In genomic region chr15:46456431-46456830, GRCh38 we compare ENCODE assay signal across 29 cellular contexts.
"Had no signal": no experiment of that assay in that cellular context is flagged by ENCODE, and none has a peak within 500 bp of the region (broad histone marks: within the 10 kb centered on the region; RNA-seq: fewer than 3 reads in every experiment).

No MANE protein-coding gene starts in this region.

- H3K36me3 Mint-ChIP-seq: immature natural killer cell; naive thymus-derived CD8-positive, alpha-beta T cell; stimulated activated effector memory CD8-positive, alpha-beta T cell treated with anti-CD3 and anti-CD28 coated beads, Interleukin-12 subunit alpha, Interleukin-12 subunit beta, amount 100 ng/mL, for 72 hours; type B pancreatic cell had no signal

- H3K27me3 Mint-ChIP-seq: dendritic cell treated with granulocyte-macrophage colony-stimulating factor and Interleukin-4, amounts not matched to agents 40 ng/mL and 50 ng/mL, for 4 days; naive thymus-derived CD8-positive, alpha-beta T cell; type B pancreatic cell had no signal

- H3K4me3 ChIP-seq: colonic mucosa, lower lobe of right lung, pancreas, sigmoid colon, stomach, testis, tibial artery had no signal

- H3K36me3 ChIP-seq: colonic mucosa, lower lobe of right lung, neutrophil, pancreas, sigmoid colon, stomach, tibial artery had no signal

- H3K4me1 Mint-ChIP-seq: immature natural killer cell; naive thymus-derived CD8-positive, alpha-beta T cell; stimulated activated effector memory CD8-positive, alpha-beta T cell treated with anti-CD3 and anti-CD28 coated beads, Interleukin-12 subunit alpha, Interleukin-12 subunit beta, amount 100 ng/mL, for 72 hours had no signal

- H3K9me3 ChIP-seq: colonic mucosa, lower lobe of right lung, neutrophil, pancreas, sigmoid colon, stomach, testis, tibial artery had no signal

- FAIRE-seq: pancreas had no signal

- H3K27ac ChIP-seq: colonic mucosa, epithelial cell of prostate, lower lobe of right lung, neutrophil, pancreas, sigmoid colon, stomach, testis, tibial artery had no signal

- DNase-seq: colonic mucosa; effector CD8-positive, alpha-beta T cell; endodermal cell; foreskin fibroblast; glutamatergic neuron; hypothalamus; immature natural killer cell; islet precursor cell; kidney glomerular epithelial cell; left colon; left ventricle myocardium superior; lower lobe of right lung; naive thymus-derived CD8-positive, alpha-beta T cell; pancreas; right cardiac atrium; sigmoid colon; stimulated activated CD4-positive, alpha-beta T cell treated with anti-CD3 and anti-CD28 coated beads, Interleukin-2, amount 100 ng/mL, for 24 hours; stimulated activated CD4-positive, alpha-beta T cell treated with anti-CD3 and anti-CD28 coated beads, Interleukin-4, amount 100 ng/mL, for 24 hours; stimulated activated naive CD4-positive, alpha-beta T cell treated with Interleukin-2 at 50 U/mL for 16 hours; stomach; testis; tibial artery had no signal

- ATAC-seq: esophagus mucosa; left colon; left ventricle myocardium superior; lower lobe of right lung; naive thymus-derived CD8-positive, alpha-beta T cell; pancreas; right cardiac atrium; stimulated activated effector memory CD8-positive, alpha-beta T cell treated with anti-CD3 and anti-CD28 coated beads, Interleukin-12 subunit alpha, Interleukin-12 subunit beta, amount 100 ng/mL, for 72 hours had no signal

- H3K4me3 Mint-ChIP-seq: dendritic cell treated with granulocyte-macrophage colony-stimulating factor and Interleukin-4, amounts not matched to agents 40 ng/mL and 50 ng/mL, for 4 days; endodermal cell; immature natural killer cell; naive thymus-derived CD8-positive, alpha-beta T cell; neural crest cell; stimulated activated effector memory CD8-positive, alpha-beta T cell treated with anti-CD3 and anti-CD28 coated beads, Interleukin-12 subunit alpha, Interleukin-12 subunit beta, amount 100 ng/mL, for 72 hours; type B pancreatic cell had no signal

- H3K27me3 ChIP-seq: colonic mucosa, neutrophil, pancreas, sigmoid colon, stomach, testis, tibial artery had no signal

- H3K9me3 Mint-ChIP-seq: endodermal cell, neural crest cell, type B pancreatic cell had no signal

- H3K27ac Mint-ChIP-seq: dendritic cell treated with granulocyte-macrophage colony-stimulating factor and Interleukin-4, amounts not matched to agents 40 ng/mL and 50 ng/mL, for 4 days; endodermal cell; immature natural killer cell; naive thymus-derived CD8-positive, alpha-beta T cell; stimulated activated effector memory CD8-positive, alpha-beta T cell treated with anti-CD3 and anti-CD28 coated beads, Interleukin-12 subunit alpha, Interleukin-12 subunit beta, amount 100 ng/mL, for 72 hours; type B pancreatic cell had no signal

- H3K4me1 ChIP-seq: colonic mucosa, lower lobe of right lung, pancreas, sigmoid colon, stomach, testis, tibial artery had no signal
